1 cellular context compared by ENCODE assay signal in genomic region chr3:46214751-46215352, GRCh38.
A peak's percentile ranks its signal among the peaks of the same experiment; 100 is the strongest.
TF ChIP-seq lines count a peak whose summit lies in the region.

No MANE protein-coding gene starts in this region.

TF ChIP-seq in H1, 55 proteins besides CTCF, POLR2A, EP300 and RAD21:
- TF ChIP-seq SAP30 (IDR thresholded peaks at IDR 0.05; ENCODE audit: insufficient read depth, insufficient replicate concordance, low read length) (no peak), YY1 (IDR thresholded peaks at IDR 0.05; ENCODE audit: low read depth, low read length) (0 out of 2 replicates have a peak, but pooled peaks have one; percentile 42), BCL11A (IDR thresholded peaks at IDR 0.05; ENCODE audit: low read depth in 2 of 2, low read length in 2 of 2) (no peak)
TF ChIP-seq in H1: peak in this region for 1.
